In genomic region chr2:85780316-85781092, GRCh38 we compare ENCODE assay signal across 23 cellular contexts. TPM values are rescaled to one million over a fixed set of nuclear protein-coding genes. Genes with fewer than 3 reads are reported as not detected.
DNase-seq lines count a peak whose midpoint lies in the region; ATAC-seq and TF ChIP-seq lines count a peak whose summit lies in the region.
"Had no signal": no experiment of that assay in that cellular context is flagged by ENCODE, and none has a peak within 500 bp of the region (broad histone marks: within the 10 kb centered on the region; RNA-seq: fewer than 3 reads in every experiment).

No MANE protein-coding gene starts in this region.

- H3K4me1 ChIP-seq in subcutaneous abdominal adipose tissue (ENCODE audit: control insufficient read depth in 5 of 5, insufficient read depth in 5 of 5, low read length in 5 of 5) (peaks cover 21 to 72% (median 65%) of the 10 kb centered on the region in 5 donors), GM23338 (ENCODE audit: insufficient read depth) (peaks cover 9% of the 10 kb centered on the region; the same call in 1 of the 2 replicates)

- H3K27me3 ChIP-seq in subcutaneous abdominal adipose tissue (ENCODE audit: control insufficient read depth in 5 of 5, insufficient read depth in 4 of 5, low read length in 5 of 5) (no peaks in the 10 kb centered on the region), GM23338 (ENCODE audit: insufficient read depth) (no peaks in the 10 kb centered on the region)
- H3K27me3 ChIP-seq: ovary had no signal

- H2AFZ ChIP-seq in GM23338 = no peak overlapping the region

- H3K27me3 Mint-ChIP-seq in GM23338 (ENCODE audit: insufficient read depth, low read depth, poor library complexity) = peaks cover 6% of the 10 kb centered on the region
- H3K27me3 Mint-ChIP-seq: activated naive CD8-positive, alpha-beta T cell had no signal

- DNase-seq in NCI-H2171 treated with DMSO at 0.1 percent for 48 hours (lab: John Stamatoyannopoulos, UW) (peak; percentile 27), NCI-H2171 (lab: John Stamatoyannopoulos, UW) (no peak), RWPE1 (ENCODE audit: low spot score) (no peak), medulla oblongata (ENCODE audit: extremely low spot score) (peak; percentile 69), GM23338 (ENCODE audit: low spot score) (no peak), HK-2 (ENCODE audit: unreplicated experiment) (no peak), OCI-M1 (lab: John Stamatoyannopoulos, UW) (no peak)
- DNase-seq: activated CD4-positive, alpha-beta T cell treated with anti-CD3 and anti-CD28 coated beads for 36 hours; activated T-cell treated with anti-CD3 and anti-CD28 coated beads for 4 hours; anterior cingulate cortex; CD4-positive, alpha-beta T cell; central memory CD4-positive, alpha-beta T cell; hypothalamus; immature natural killer cell; NCI-H1048; NCI-H2029; NCI-H345; stimulated activated naive CD8-positive, alpha-beta T cell treated with anti-CD3 and anti-CD28 coated beads, Interleukin-15, Interleukin-2, amounts not matched to agents 100 U/mL and 50 U/mL, for 24 hours had no signal

- H3K79me2 ChIP-seq in GM23338 (replicated peaks; ENCODE audit: insufficient read depth) = no peaks in the 10 kb centered on the region

- no peak overlapping the region for H3K4me3 Mint-ChIP-seq in GM23338
- H3K4me3 Mint-ChIP-seq: activated CD4-positive, alpha-beta T cell treated with anti-CD3 and anti-CD28 coated beads for 36 hours; activated naive CD8-positive, alpha-beta T cell; CD4-positive, alpha-beta T cell; immature natural killer cell; natural killer cell treated with Interleukin-12 subunit alpha and Interleukin-12 subunit beta and Interleukin-15 and Interleukin-18, amount 100 ng/mL, for 72 hours had no signal

- no peak overlapping the region for H3K27ac Mint-ChIP-seq in GM23338
- H3K27ac Mint-ChIP-seq: activated CD4-positive, alpha-beta T cell treated with anti-CD3 and anti-CD28 coated beads for 36 hours; activated naive CD8-positive, alpha-beta T cell; CD4-positive, alpha-beta T cell; immature natural killer cell; natural killer cell treated with Interleukin-12 subunit alpha and Interleukin-12 subunit beta and Interleukin-15 and Interleukin-18, amount 100 ng/mL, for 72 hours had no signal

- no peaks in the 10 kb centered on the region; the same call in 2 of the 3 replicates for H3K36me3 Mint-ChIP-seq in GM23338 (ENCODE audit: low read depth)
- H3K36me3 Mint-ChIP-seq: activated naive CD8-positive, alpha-beta T cell; immature natural killer cell; natural killer cell treated with Interleukin-12 subunit alpha and Interleukin-12 subunit beta and Interleukin-15 and Interleukin-18, amount 100 ng/mL, for 72 hours had no signal

- peaks cover 21% of the 10 kb centered on the region for H3K4me1 Mint-ChIP-seq in GM23338
- H3K4me1 Mint-ChIP-seq: activated CD4-positive, alpha-beta T cell treated with anti-CD3 and anti-CD28 coated beads for 36 hours had no signal

- H3K36me3 ChIP-seq in subcutaneous abdominal adipose tissue (ENCODE audit: control insufficient read depth in 5 of 5, insufficient read depth in 5 of 5, low read length in 5 of 5) (peaks cover 0 to 35% (median 9%) of the 10 kb centered on the region in 5 donors), GM23338 (ENCODE audit: insufficient read depth) (no peaks in the 10 kb centered on the region)
- H3K36me3 ChIP-seq: ovary had no signal

- no peak for ATAC-seq in GM23338
- ATAC-seq: activated CD4-positive, alpha-beta T cell treated with anti-CD3 and anti-CD28 coated beads for 36 hours; natural killer cell treated with Interleukin-12 subunit alpha and Interleukin-12 subunit beta and Interleukin-15 and Interleukin-18, amount 100 ng/mL, for 72 hours; stimulated activated naive CD8-positive, alpha-beta T cell treated with anti-CD3 and anti-CD28 coated beads, Interleukin-15, Interleukin-2, amounts not matched to agents 100 U/mL and 50 U/mL, for 24 hours had no signal

- H3K9me3 ChIP-seq in subcutaneous abdominal adipose tissue (ENCODE audit: control insufficient read depth in 5 of 5, low read length in 5 of 5) = no peaks in the 10 kb centered on the region
- H3K9me3 ChIP-seq: mucosa of descending colon, ovary had no signal

- H3K9me2 ChIP-seq in GM23338 (ENCODE audit: insufficient read depth) = no peaks in the 10 kb centered on the region

- H3F3A ChIP-seq in GM23338 (replicated peaks; ENCODE audit: low read depth) = no peaks in the 10 kb centered on the region

- no peak overlapping the region for H3K9ac ChIP-seq in subcutaneous abdominal adipose tissue (ENCODE audit: low read length in 5 of 5)

- H3K27ac ChIP-seq in RWPE1 (peak overlapping the region; percentile 34), subcutaneous abdominal adipose tissue (ENCODE audit: low read depth, low read length) (peak overlapping the region; percentile 60), GM23338 (ENCODE audit: low read depth) (no peak overlapping the region)
- H3K27ac ChIP-seq: ovary had no signal

- no peak for TF ChIP-seq CTCF in RWPE1 (conservative IDR thresholded peaks at IDR 0.05; ENCODE audit: low read depth)
- TF ChIP-seq CTCF in GM23338 (conservative IDR thresholded peaks at IDR 0.05; ENCODE audit: low read depth in 2 of 2) = no peak

- H3K4me2 ChIP-seq in GM23338 = no peak overlapping the region

- CTCF ChIA-PET in RWPE1 (lab: Yijun Ruan, JAX) = no interaction called here

- peak overlapping the region in 1 of 5 donors; percentile 30 for H3K4me3 ChIP-seq in subcutaneous abdominal adipose tissue (ENCODE audit: low read depth in 1 of 5, low read length in 5 of 5)
- no peak overlapping the region for H3K4me3 ChIP-seq in GM23338
- H3K4me3 ChIP-seq: mucosa of descending colon, ovary had no signal

- no peaks in the 10 kb centered on the region for H4K20me1 ChIP-seq in GM23338 (replicated peaks; ENCODE audit: insufficient read depth)

- no peaks in the 10 kb centered on the region for H3K9me3 Mint-ChIP-seq in GM23338
- H3K9me3 Mint-ChIP-seq: CD4-positive, alpha-beta T cell; immature natural killer cell; natural killer cell treated with Interleukin-12 subunit alpha and Interleukin-12 subunit beta and Interleukin-15 and Interleukin-18, amount 100 ng/mL, for 72 hours had no signal

- POLR2A ChIA-PET in RWPE1 (lab: Yijun Ruan, JAX; ENCODE audit: low non-redundant PET) = no interaction called here

TF ChIP-seq in GM23338, 12 proteins besides CTCF, POLR2A, EP300 and RAD21 (continues in another document):
- TF ChIP-seq EZH2phosphoT487 (IDR thresholded peaks at IDR 0.05; ENCODE audit: unreplicated experiment) = no peak
- TF ChIP-seq JUNB (IDR thresholded peaks at IDR 0.05; ENCODE audit: unreplicated experiment) = no peak
- TF ChIP-seq EZH2 (IDR thresholded peaks at IDR 0.05; ENCODE audit: low read depth, unreplicated experiment) = no peak
- no peak for TF ChIP-seq ETS1 (IDR thresholded peaks at IDR 0.05)
- TF ChIP-seq STAT1 (IDR thresholded peaks at IDR 0.05; ENCODE audit: unreplicated experiment) = no peak
- no peak for TF ChIP-seq ZNF331 (CRISPR knock-in tag; IDR thresholded peaks at IDR 0.05; ENCODE audit: low read depth)
- no peak for TF ChIP-seq NANOG (IDR thresholded peaks at IDR 0.05; ENCODE audit: borderline replicate concordance)
- no peak for TF ChIP-seq REST (IDR thresholded peaks at IDR 0.05; ENCODE audit: unreplicated experiment)
- TF ChIP-seq ZNF114 (CRISPR knock-in tag; IDR thresholded peaks at IDR 0.05) = no peak

RNA-seq across cellular contexts. Expression of gene ATOH8, which starts 26.7 kb away (rescaled TPM):
- 0.62 and 0.97 TPM in 2 replicates for total RNA-seq in GM23338 (2014; rRNA removed; shearing (Covaris generic))
- 0.11 and 0.45 TPM in 2 replicates for polyA plus RNA-seq in GM23338 (2016; fragmentation: Nextera tagmentation; extraction: Ambion mirVana)
- total RNA-seq: activated CD4-positive, alpha-beta T cell treated with anti-CD3 and anti-CD28 coated beads for 36 hours; CD4-positive, alpha-beta T cell; natural killer cell treated with Interleukin-12 subunit alpha and Interleukin-12 subunit beta and Interleukin-15 and Interleukin-18, amount 100 ng/mL, for 72 hours had no signal
- polyA plus RNA-seq: immature natural killer cell had no signal

Comparison
In these comparisons a context has a peak if more than half of its experiments do, and no peak if none do; other contexts are left out.
1. DNase-seq: peak in NCI-H2171 treated with DMSO at 0.1 percent for 48 hours (single experiment) and medulla oblongata (single experiment); none in NCI-H2171 (single experiment), RWPE1 (single experiment), GM23338 (single experiment), HK-2 (single experiment) and OCI-M1 (single experiment).